ENCODE assay signal across 8 cellular contexts in genomic region chr3:23916152-23916885, GRCh38. TPM values are rescaled to one million over a fixed set of nuclear protein-coding genes. Genes with fewer than 3 reads are reported as not detected.
DNase-seq lines count a peak whose midpoint lies in the region; ATAC-seq and TF ChIP-seq lines count a peak whose summit lies in the region.

No MANE protein-coding gene starts in this region.

- H3K4me1 ChIP-seq in DND-41 (ENCODE audit: insufficient read depth, low read length) (peaks cover 31% of the 10 kb centered on the region), right lobe of liver (peaks cover 0 to 29% (median 12%) of the 10 kb centered on the region in 4 donors), thoracic aorta (ENCODE audit: control insufficient read depth in 1 of 2, low read depth in 2 of 2) (peaks cover 25 to 55% of the 10 kb centered on the region in 2 donors)

- H3K4me3 ChIP-seq in DND-41 (ENCODE audit: low read depth in 1 of 2, low read length in 2 of 2): peak overlapping the region; percentile 29 to 68; a peak in 3 of 4 replicates
- peak overlapping the region; percentile 97 for H3K4me3 ChIP-seq in brain microvascular endothelial cell (ENCODE audit: low read depth, low read length)
- H3K4me3 ChIP-seq in right lobe of liver: peak overlapping the region; percentile 89 to 96 (median 91)
- peak overlapping the region; percentile 87 for H3K4me3 ChIP-seq in thoracic aorta

- no peak for TF ChIP-seq CTCF in DND-41 (IDR thresholded peaks at IDR 0.05; ENCODE audit: borderline replicate concordance, extremely low read depth, low read length, poor library complexity, severe bottlenecking)
- no peak for TF ChIP-seq CTCF in brain microvascular endothelial cell (IDR thresholded peaks at IDR 0.05; ENCODE audit: low read depth, low read length, missing control alignments)
- no peak for TF ChIP-seq CTCF in right lobe of liver (IDR thresholded peaks at IDR 0.05)
- no peak for TF ChIP-seq CTCF in thoracic aorta (IDR thresholded peaks at IDR 0.05)
- no peak for TF ChIP-seq CTCF in GM13977 (IDR thresholded peaks at IDR 0.05; ENCODE audit: extremely low read depth, insufficient read depth, missing control alignments)

- peak overlapping the region; percentile 84 for H3K4me2 ChIP-seq in DND-41 (ENCODE audit: insufficient read depth, low read length)

- H3K9ac ChIP-seq in DND-41 (ENCODE audit: low read depth, low read length): peak overlapping the region; percentile 86

- intact Hi-C loops in right lobe of liver (cut with DNase I): no loop called here

- peak overlapping the region; percentile 59 for H2AFZ ChIP-seq in DND-41 (ENCODE audit: low read depth, low read length)

- no peaks in the 10 kb centered on the region for H3K9me3 ChIP-seq in DND-41 (ENCODE audit: insufficient read depth, low read length, severe bottlenecking)
- H3K9me3 ChIP-seq in right lobe of liver: no peaks in the 10 kb centered on the region
- no peaks in the 10 kb centered on the region for H3K9me3 ChIP-seq in thoracic aorta

- H3K27me3 ChIP-seq in DND-41 (ENCODE audit: insufficient read depth, low read length, poor library complexity) (no peaks in the 10 kb centered on the region), brain microvascular endothelial cell (replicated peaks) (no peaks in the 10 kb centered on the region), right lobe of liver (no peaks in the 10 kb centered on the region), thoracic aorta (replicated peaks; ENCODE audit: insufficient read depth) (no peaks in the 10 kb centered on the region)

- no peak for TF ChIP-seq POLR2A in right lobe of liver (IDR thresholded peaks at IDR 0.05)

- peak; percentile 50 for ATAC-seq in DND-41 (ENCODE audit: insufficient read depth, low read depth)
- ATAC-seq in GM21423 (IDR thresholded peaks at IDR 0.05; ENCODE audit: unreplicated experiment): peak; percentile 40
- peak; percentile 40 for ATAC-seq in HG03571 (IDR thresholded peaks at IDR 0.05; ENCODE audit: unreplicated experiment)
- peak; percentile 47 to 68 (median 61) for ATAC-seq in right lobe of liver
- peak; percentile 18 for ATAC-seq in thoracic aorta (ENCODE audit: insufficient number of reproducible peaks, low FRiP score, low read depth)

- H3K79me2 ChIP-seq in DND-41 (ENCODE audit: insufficient read depth, low read length): peaks cover 26% of the 10 kb centered on the region

- H3K27ac ChIP-seq in DND-41 (ENCODE audit: low read length) (peak overlapping the region; percentile 16; the same call in 1 of the 2 replicates), brain microvascular endothelial cell (peak overlapping the region; percentile 48), right lobe of liver (peak overlapping the region; percentile 87 to 98 (median 98)), thoracic aorta (peak overlapping the region; percentile 77 to 93)

- 0% methylated on average over 13 of the region's 48 CpGs for WGBS in right lobe of liver (ENCODE audit: insufficient coverage, low coverage, low lambda C conversion rate, missing lambda C conversion rate)

- DNase-seq in DND-41 (no peak), brain microvascular endothelial cell (no peak), right lobe of liver (no peak), thoracic aorta (ENCODE audit: low spot score) (no peak), EL (no peak), GM13977 (ENCODE audit: low spot score) (no peak)

- in situ Hi-C loops in brain microvascular endothelial cell (cut with HindIII; ENCODE audit: low pct_ligation_motif_present, low sequenced_read_pairs): no loop called here
- in situ Hi-C loops in GM13977 (cut with MboI; ENCODE audit: low pct_unique_long_range_greater_than_20kb, low sequenced_read_pairs, unreplicated experiment): no loop called here

- H4K20me1 ChIP-seq in DND-41 (ENCODE audit: insufficient read depth, low read length): peaks cover 30% of the 10 kb centered on the region

- H3K36me3 ChIP-seq in DND-41 (ENCODE audit: insufficient read depth, low read length) (peaks cover 38% of the 10 kb centered on the region), brain microvascular endothelial cell (replicated peaks) (peaks cover 25% of the 10 kb centered on the region), right lobe of liver (peaks cover 0 to 24% (median 12%) of the 10 kb centered on the region in 4 donors), thoracic aorta (no peaks in the 10 kb centered on the region)

RNA-seq across cellular contexts. Expression of gene NKIRAS1, which starts 0.5 kb away (rescaled TPM):
- total RNA-seq in right lobe of liver (10 to 100 TPM in 2 of 6 experiments, 1 to 10 TPM in 4; 7.0 to 14.2 (median 8.5) TPM), thoracic aorta (10 to 100 TPM; 15.8 to 21.0 TPM)

RNA-seq across cellular contexts. Expression of gene RPL15, which starts 0.6 kb away (rescaled TPM):
- 100 to 1,000 TPM; 572 to 932 (median 636) TPM for total RNA-seq in right lobe of liver
- total RNA-seq in thoracic aorta: 1,000 to 10,000 TPM; 1,178 to 1,268 TPM

RNA-seq across cellular contexts. Expression of gene NR1D2, which starts 28.8 kb away (rescaled TPM):
- total RNA-seq in right lobe of liver (10 to 100 TPM; 13.0 to 34.8 (median 18.2) TPM), thoracic aorta (10 to 100 TPM; 33.0 to 41.6 TPM)

Comparison
In these comparisons a context has a peak if more than half of its experiments do, and no peak if none do; other contexts are left out.
1. H3K27ac ChIP-seq: peak in every context shown above with its lines; median percentile 98 in right lobe of liver; 85 in thoracic aorta; 48 in brain microvascular endothelial cell; 16 in DND-41.